ENCODE assay signal across 1 cellular context in genomic region chr17:55969577-55969976, GRCh38.
TF ChIP-seq lines count a peak whose summit lies in the region.

No MANE protein-coding gene starts in this region.

TF ChIP-seq in A549, 52 proteins besides CTCF, POLR2A, EP300 and RAD21 (continued from another document):
- no peak for TF ChIP-seq BCL3 (IDR thresholded peaks at IDR 0.05)
- no peak for TF ChIP-seq EHMT2 (IDR thresholded peaks at IDR 0.05; ENCODE audit: low read depth)
- TF ChIP-seq HOXB5 (CRISPR knock-in tag; IDR thresholded peaks at IDR 0.05) = no peak
- no peak for TF ChIP-seq ESRRA (IDR thresholded peaks at IDR 0.05; ENCODE audit: borderline replicate concordance, low read length)
